ENCODE assay signal across 8 cellular contexts in the genomic region with DNA sequence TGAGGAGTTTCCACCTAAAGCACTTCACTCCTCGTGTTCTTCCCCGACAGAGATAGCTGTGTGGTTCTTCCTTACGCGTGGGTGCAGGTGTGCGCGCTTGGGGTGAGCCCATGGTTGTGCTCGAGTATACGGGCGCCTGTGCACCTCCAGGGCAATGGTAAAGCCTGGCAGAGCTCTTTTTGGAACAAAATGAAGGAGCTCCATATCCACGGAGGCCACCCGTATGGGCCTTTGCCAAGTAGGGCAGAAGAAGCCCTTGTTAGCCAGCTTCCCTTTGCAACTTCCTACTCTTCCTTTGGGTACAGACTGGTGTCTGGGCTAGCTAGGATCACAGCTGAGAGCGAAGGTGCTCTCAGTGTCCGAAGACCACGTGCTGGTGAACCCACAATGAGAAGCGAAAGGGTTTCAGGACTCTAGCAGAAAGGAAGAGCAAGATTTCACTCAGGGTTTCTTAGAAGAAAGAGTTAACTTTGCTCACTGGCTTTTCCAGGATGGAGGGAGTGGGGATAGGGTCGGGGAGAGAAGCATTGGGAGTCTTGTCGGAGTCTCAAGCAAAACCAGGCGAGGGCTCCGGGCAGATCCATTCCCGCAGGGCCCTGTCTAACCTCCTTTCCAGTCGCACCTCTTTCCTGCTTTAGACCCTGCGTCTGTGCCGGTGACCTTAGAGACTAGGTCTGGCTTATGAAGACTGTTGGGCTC. TPM values are rescaled to one million over a fixed set of nuclear protein-coding genes. Genes with fewer than 3 reads are reported as not detected.
DNase-seq lines count a peak whose midpoint lies in the region; ATAC-seq, FAIRE-seq and TF ChIP-seq lines count a peak whose summit lies in the region.

No MANE protein-coding gene starts in this region.

- no peak overlapping the region for H3K27ac Mint-ChIP-seq in IgD-negative memory B cell

- no peak for TF ChIP-seq POLR2A in stomach (IDR thresholded peaks at IDR 0.05)

- no peaks in the 10 kb centered on the region for H4K20me1 ChIP-seq in keratinocyte (ENCODE audit: control insufficient read depth, extremely low read depth, insufficient read depth, low read length)

- no peak for TF ChIP-seq EP300 in stomach (IDR thresholded peaks at IDR 0.05)

- 4 to 9% (median 9%) methylated on average over 23 of the region's 23 CpGs for WGBS in stomach, 5 donors

- dilution Hi-C loops in keratinocyte (cut with MboI; ENCODE audit: extremely low pct_ligation_motif_present, low sequenced_read_pairs), result no loop called here

- FAIRE-seq in keratinocyte (lab: Jason Lieb, UNC), result no peak

- H3K9me1 ChIP-seq in keratinocyte (ENCODE audit: control insufficient read depth, extremely low read depth, insufficient read depth, low read length), result no peaks in the 10 kb centered on the region

- peaks cover 1% of the 10 kb centered on the region for H3K36me3 Mint-ChIP-seq in IgD-negative memory B cell

- peak overlapping the region; percentile 7 for H3K4me2 ChIP-seq in keratinocyte (ENCODE audit: control insufficient read depth, extremely low read depth, insufficient read depth, low read depth, low read length)

- H3K4me3 ChIP-seq in BJ (ENCODE audit: low read depth, low read length), result peak overlapping the region; percentile 48
- H3K4me3 ChIP-seq in astrocyte of the cerebellum (ENCODE audit: low read depth, low read length), result peak overlapping the region; percentile 65
- H3K4me3 ChIP-seq in keratinocyte (ENCODE audit: control insufficient read depth in 2 of 3, extremely low read depth in 1 of 3, insufficient read depth in 2 of 3, low read depth in 1 of 3, low read length in 3 of 3), result no peak overlapping the region
- H3K4me3 ChIP-seq in stomach, result peak overlapping the region; percentile 53 to 61 (median 56)

- peaks cover 57% of the 10 kb centered on the region for H3K27me3 Mint-ChIP-seq in IgD-negative memory B cell

- ATAC-seq in GM18517 (IDR thresholded peaks at IDR 0.05; ENCODE audit: unreplicated experiment) (no peak), HG02970 (IDR thresholded peaks at IDR 0.05; ENCODE audit: low FRiP score, unreplicated experiment) (no peak)

- no peak overlapping the region for H3K9ac ChIP-seq in keratinocyte (ENCODE audit: control insufficient read depth, extremely low read depth, insufficient read depth, low read length)

- peaks cover 27% of the 10 kb centered on the region for H3K27me3 ChIP-seq in BJ (ENCODE audit: control insufficient read depth, insufficient read depth, low read length)
- H3K27me3 ChIP-seq in keratinocyte (ENCODE audit: control insufficient read depth, extremely low read depth, insufficient read depth, low read length), result peaks cover 65% of the 10 kb centered on the region
- H3K27me3 ChIP-seq in stomach, result peaks cover 0 to 73% (median 59%) of the 10 kb centered on the region in 3 donors

- CTCF ChIA-PET in BJ (lab: Yijun Ruan, JAX), result no interaction called here

- H3K4me1 ChIP-seq in keratinocyte (ENCODE audit: control insufficient read depth, extremely low read depth, insufficient read depth, low read length) (peaks cover 2% of the 10 kb centered on the region), stomach (peaks cover 24 to 48% (median 36%) of the 10 kb centered on the region in 4 donors)

- H2AFZ ChIP-seq in keratinocyte (ENCODE audit: control insufficient read depth, low read length), result no peak overlapping the region

- H3K36me3 ChIP-seq in BJ (ENCODE audit: control insufficient read depth, insufficient read depth, low read length) (no peaks in the 10 kb centered on the region), keratinocyte (ENCODE audit: control insufficient read depth in 2 of 2, extremely low read depth in 1 of 2, insufficient read depth in 2 of 2, low read length in 2 of 2) (no peaks in the 10 kb centered on the region), stomach (no peaks in the 10 kb centered on the region)

- no peaks in the 10 kb centered on the region for H3K9me3 Mint-ChIP-seq in IgD-negative memory B cell

- no peak for TF ChIP-seq CTCF in BJ (IDR thresholded peaks at IDR 0.05; ENCODE audit: insufficient read depth, low read depth, low read length)
- no peak for TF ChIP-seq CTCF in astrocyte of the cerebellum (IDR thresholded peaks at IDR 0.05; ENCODE audit: low read depth, low read length, missing control alignments)
- no peak for TF ChIP-seq CTCF in keratinocyte (optimal IDR thresholded peaks at IDR 0.05 in 1 of 3, IDR thresholded peaks at IDR 0.05 in 1 of 3, conservative IDR thresholded peaks at IDR 0.05 in 1 of 3; ENCODE audit: extremely low read depth in 1 of 3, insufficient read depth in 2 of 3, low read length in 3 of 3)
- no peak for TF ChIP-seq CTCF in stomach (IDR thresholded peaks at IDR 0.05)

- H3K9me3 ChIP-seq in keratinocyte (ENCODE audit: control insufficient read depth, low read depth, low read length) (no peaks in the 10 kb centered on the region), stomach (no peaks in the 10 kb centered on the region)

- no peaks in the 10 kb centered on the region for H3K79me2 ChIP-seq in keratinocyte (ENCODE audit: control insufficient read depth, insufficient read depth, low read length)

- H3K27ac ChIP-seq in keratinocyte (ENCODE audit: control insufficient read depth, insufficient read depth, low read length) (no peak overlapping the region), stomach (peak overlapping the region in 4 of 5 donors; percentile 16 to 84 (median 75))

- intact Hi-C loops in stomach (cut with DNase I; ENCODE audit: low total_unique reads), result no loop called here

- in situ Hi-C loops in astrocyte of the cerebellum (cut with HindIII; ENCODE audit: low sequenced_read_pairs), result no loop called here

- POLR2A ChIA-PET in BJ (lab: Charles Lee), result no interaction called here

- no peak for DNase-seq in BJ (ENCODE audit: low read depth)
- DNase-seq in astrocyte of the cerebellum (ENCODE audit: low read depth), result no peak
- no peak for DNase-seq in keratinocyte (ENCODE audit: low read depth, low spot score)
- DNase-seq in stomach, result no peak
- no peak for DNase-seq in GDM1 (lab: John Stamatoyannopoulos, UW)

- peaks cover 17 to 31% (median 18%) of the 10 kb centered on the region in 3 donors for H3K4me1 Mint-ChIP-seq in IgD-negative memory B cell

- peak overlapping the region; percentile 78 to 94 (median 82) for H3K4me3 Mint-ChIP-seq in IgD-negative memory B cell

RNA-seq across cellular contexts. Expression of gene LRFN5, which starts 1.0 kb away (rescaled TPM):
- polyA plus RNA-seq in BJ (2011; rRNA removed) (0.05 and 0.07 TPM in 2 replicates), IgD-negative memory B cell (not detected), keratinocyte (not detected in 3 replicates), stomach (under 1 TPM; 0.19 to 0.76 (median 0.33) TPM)
- 0.15 TPM in 1 of 2 replicates, not detected in the other for polyA minus RNA-seq in BJ (2011; rRNA and poly(A)+ RNA removed)
- polyA plus RNA-seq in keratinocyte (2011; ENCODE audit: low read depth), result not detected
- 0.02 TPM in 1 of 2 replicates, not detected in the other for polyA plus RNA-seq in keratinocyte (2011; cell fraction: cytosol; rRNA removed)
- polyA plus RNA-seq in keratinocyte (2011; cell fraction: nucleus; rRNA removed), result not detected in 2 replicates
- polyA plus RNA-seq in keratinocyte (2012; ENCODE audit: low replicate concordance), result not detected in 2 replicates
- 0.07 TPM in 1 of 3 replicates, not detected in the others for polyA minus RNA-seq in keratinocyte
- polyA minus RNA-seq in keratinocyte (2011; cell fraction: cytosol; rRNA and poly(A)+ RNA removed), result not detected
- not detected in 2 replicates for polyA minus RNA-seq in keratinocyte (2011; cell fraction: nucleus; rRNA and poly(A)+ RNA removed)
- 1 to 10 TPM in 1 of 5 donors, under 1 TPM in 1, not detected in 3; 0.58 to 9.4 TPM for total RNA-seq in stomach

Comparison
In these comparisons a context has a peak if more than half of its experiments do, and no peak if none do; other contexts are left out.
1. H3K4me3 ChIP-seq: peak in BJ (single experiment), astrocyte of the cerebellum (single experiment) and stomach (4 of 4); none in keratinocyte (0 of 3).